ENCODE assay signal across 28 cellular contexts in genomic region chr2:84854835-84855234, GRCh38. TPM values are rescaled to one million over a fixed set of nuclear protein-coding genes. Genes with fewer than 3 reads are reported as not detected.
A peak's percentile ranks its signal among the peaks of the same experiment; 100 is the strongest.
DNase-seq lines count a peak whose midpoint lies in the region; ATAC-seq, FAIRE-seq and TF ChIP-seq lines count a peak whose summit lies in the region.
"Had no signal": no experiment of that assay in that cellular context is flagged by ENCODE, and none has a peak within 500 bp of the region (broad histone marks: within the 10 kb centered on the region; RNA-seq: fewer than 3 reads in every experiment).

No MANE protein-coding gene starts in this region.

- no peak for DNase-seq in T-helper 2 cell treated with Interferon-gamma antibody and Interleukin-4, amounts not matched to agents 5 μg/mL and 100 μg/mL, for 36 hours (ENCODE audit: low spot score)
- DNase-seq in T-helper 2 cell (no peak), kidney (no peak), DMS153 (lab: John Stamatoyannopoulos, UW) (no peak), medulla oblongata (ENCODE audit: extremely low spot score) (no peak)
- DNase-seq in CD4-positive, CD25-positive, alpha-beta regulatory T cell = no peak
- DNase-seq in activated CD8-positive, alpha-beta memory T cell treated with anti-CD3 and anti-CD28 coated beads, Interleukin-2, amount 50 U/mL, for 48 hours = peak; percentile 38
- DNase-seq in effector memory CD4-positive, alpha-beta T cell = no peak
- DNase-seq: 8988T; brain microvascular endothelial cell; COR-L47; DND-41; KBM-7; NCI-H146; NCI-H2171; NCI-H524; NK-92 treated with Interleukin-12 subunit alpha and Interleukin-12 subunit beta, amount 100 ng/mL, for 24 hours; nucleus accumbens; SJCRH30; stimulated activated CD4-positive, alpha-beta T cell treated with anti-CD3 and anti-CD28 coated beads, Interleukin-2, amount 100 ng/mL, for 48 hours; WERI-Rb-1 had no signal

- ATAC-seq in CD4-positive, CD25-positive, alpha-beta regulatory T cell (ENCODE audit: low read depth in 2 of 2) = no peak
- ATAC-seq: gastroesophageal sphincter, Panc1 had no signal

- H3K9me3 Mint-ChIP-seq in T-helper 2 cell treated with Interferon-gamma antibody and Interleukin-4, amounts not matched to agents 5 μg/mL and 100 μg/mL, for 36 hours = peaks cover 24% of the 10 kb centered on the region
- peaks cover 2 to 12% (median 4%) of the 10 kb centered on the region in 7 donors for H3K9me3 Mint-ChIP-seq in CD4-positive, CD25-positive, alpha-beta regulatory T cell

- H3K4me3 Mint-ChIP-seq in T-helper 2 cell treated with Interferon-gamma antibody and Interleukin-4, amounts not matched to agents 5 μg/mL and 100 μg/mL, for 36 hours = peak overlapping the region; percentile 2
- peak overlapping the region; percentile 46 to 87 (median 74) for H3K4me3 Mint-ChIP-seq in CD4-positive, CD25-positive, alpha-beta regulatory T cell

- H3K9ac ChIP-seq in kidney (ENCODE audit: low read length in 2 of 2) = no peak overlapping the region

- H3K4me1 ChIP-seq in CD4-positive, CD25-positive, alpha-beta regulatory T cell (ENCODE audit: control insufficient read depth, insufficient read depth, low read length, poor library complexity, severe bottlenecking) = peaks cover 72% of the 10 kb centered on the region
- H3K4me1 ChIP-seq in effector memory CD4-positive, alpha-beta T cell (ENCODE audit: control insufficient read depth, insufficient read depth, low read length, poor library complexity, severe bottlenecking) = peaks cover 87% of the 10 kb centered on the region
- no peaks in the 10 kb centered on the region for H3K4me1 ChIP-seq in kidney (ENCODE audit: control insufficient read depth in 1 of 2, insufficient read depth in 1 of 2, low read depth in 1 of 2, low read length in 2 of 2)
- H3K4me1 ChIP-seq: adrenal gland, gastroesophageal sphincter, SJCRH30, tibial nerve had no signal

- no peaks in the 10 kb centered on the region for H3K27me3 ChIP-seq in CD4-positive, CD25-positive, alpha-beta regulatory T cell (ENCODE audit: control insufficient read depth, insufficient read depth, low read length)
- H3K27me3 ChIP-seq in effector memory CD4-positive, alpha-beta T cell (replicated peaks; ENCODE audit: control insufficient read depth, insufficient read depth, low read length, poor library complexity, severe bottlenecking) = no peaks in the 10 kb centered on the region
- H3K27me3 ChIP-seq: adrenal gland, brain microvascular endothelial cell, tibial nerve had no signal

- peaks cover 79% of the 10 kb centered on the region for H3K36me3 Mint-ChIP-seq in T-helper 2 cell treated with Interferon-gamma antibody and Interleukin-4, amounts not matched to agents 5 μg/mL and 100 μg/mL, for 36 hours (ENCODE audit: low read depth)
- peaks cover 51% of the 10 kb centered on the region for H3K36me3 Mint-ChIP-seq in CD4-positive, CD25-positive, alpha-beta regulatory T cell

- H3K4me1 Mint-ChIP-seq in T-helper 2 cell treated with Interferon-gamma antibody and Interleukin-4, amounts not matched to agents 5 μg/mL and 100 μg/mL, for 36 hours (ENCODE audit: low read depth) = peaks cover 76% of the 10 kb centered on the region
- H3K4me1 Mint-ChIP-seq in CD4-positive, CD25-positive, alpha-beta regulatory T cell = peaks cover 22 to 93% (median 75%) of the 10 kb centered on the region in 4 donors

- no peaks in the 10 kb centered on the region for H3K27me3 Mint-ChIP-seq in T-helper 2 cell treated with Interferon-gamma antibody and Interleukin-4, amounts not matched to agents 5 μg/mL and 100 μg/mL, for 36 hours (ENCODE audit: low read depth)
- no peaks in the 10 kb centered on the region for H3K27me3 Mint-ChIP-seq in CD4-positive, CD25-positive, alpha-beta regulatory T cell

- peak overlapping the region; percentile 71 for H3K27ac ChIP-seq in CD4-positive, CD25-positive, alpha-beta regulatory T cell (ENCODE audit: insufficient read depth, low read length, poor library complexity, severe bottlenecking)
- peak overlapping the region; percentile 47 for H3K27ac ChIP-seq in effector memory CD4-positive, alpha-beta T cell (ENCODE audit: insufficient read depth, low read length, poor library complexity, severe bottlenecking)
- H3K27ac ChIP-seq in kidney (ENCODE audit: low read depth in 2 of 2, low read length in 2 of 2) = no peak overlapping the region
- H3K27ac ChIP-seq: adrenal gland, brain microvascular endothelial cell, gastroesophageal sphincter, SJCRH30, tibial nerve, WERI-Rb-1 had no signal

- peak overlapping the region; percentile 33 for H3K4me3 ChIP-seq in CD4-positive, CD25-positive, alpha-beta regulatory T cell (ENCODE audit: low read depth, low read length)
- no peak overlapping the region for H3K4me3 ChIP-seq in effector memory CD4-positive, alpha-beta T cell (ENCODE audit: insufficient read depth, low read depth, low read length, poor library complexity, severe bottlenecking)
- H3K4me3 ChIP-seq in kidney (ENCODE audit: low read length in 2 of 2) = no peak overlapping the region
- H3K4me3 ChIP-seq: adrenal gland, gastroesophageal sphincter, lung, SJCRH30, skin epidermis, tibial nerve had no signal

- intact Hi-C loops in kidney (cut with DNase I) = no loop called here

- no peak for FAIRE-seq in kidney (lab: Jason Lieb, UNC)
- FAIRE-seq: GM12891 had no signal

- no peaks in the 10 kb centered on the region for H3K36me3 ChIP-seq in CD4-positive, CD25-positive, alpha-beta regulatory T cell (ENCODE audit: control insufficient read depth, insufficient read depth, low read length)
- H3K36me3 ChIP-seq in effector memory CD4-positive, alpha-beta T cell (ENCODE audit: control insufficient read depth, insufficient read depth, low read length) = peaks cover 9% of the 10 kb centered on the region
- no peaks in the 10 kb centered on the region for H3K36me3 ChIP-seq in kidney (ENCODE audit: control insufficient read depth in 1 of 2, insufficient read depth in 2 of 2, low read length in 2 of 2)
- H3K36me3 ChIP-seq: adrenal gland, brain microvascular endothelial cell, gastroesophageal sphincter, SJCRH30, tibial nerve, WERI-Rb-1 had no signal

- peaks cover 0 to 3% of the 10 kb centered on the region in 2 experiments for H3K9me3 ChIP-seq in CD4-positive, CD25-positive, alpha-beta regulatory T cell (ENCODE audit: control insufficient read depth in 2 of 2, low read length in 2 of 2)
- H3K9me3 ChIP-seq in effector memory CD4-positive, alpha-beta T cell (ENCODE audit: control insufficient read depth, low read length) = no peaks in the 10 kb centered on the region
- no peaks in the 10 kb centered on the region for H3K9me3 ChIP-seq in kidney (ENCODE audit: control insufficient read depth in 1 of 2, low read length in 2 of 2)
- H3K9me3 ChIP-seq: adrenal gland, gastroesophageal sphincter, SJCRH30 had no signal

- TF ChIP-seq CTCF in kidney (IDR thresholded peaks at IDR 0.05; ENCODE audit: borderline replicate concordance, extremely low read depth, insufficient read depth) = no peak

- H3K27ac Mint-ChIP-seq in T-helper 2 cell treated with Interferon-gamma antibody and Interleukin-4, amounts not matched to agents 5 μg/mL and 100 μg/mL, for 36 hours = no peak overlapping the region
- H3K27ac Mint-ChIP-seq in CD4-positive, CD25-positive, alpha-beta regulatory T cell = peak overlapping the region; percentile 88 to 97 (median 92)

RNA-seq across cellular contexts. Expression of gene TRABD2A, which starts 26.0 kb away (rescaled TPM):
- 48.8 TPM for total RNA-seq in CD4-positive, CD25-positive, alpha-beta regulatory T cell
- polyA plus RNA-seq in CD4-positive, CD25-positive, alpha-beta regulatory T cell = 10 to 100 TPM; 32.9 to 41.2 (median 38.7) TPM
- total RNA-seq in kidney = 3.4 TPM
- 2.1 TPM for polyA plus RNA-seq in kidney (ENCODE audit: insufficient read depth, low read depth, low replicate concordance)

RNA-seq across cellular contexts. Expression of gene TMSB10, which starts 50.6 kb away (rescaled TPM):
- 2,468 TPM for total RNA-seq in CD4-positive, CD25-positive, alpha-beta regulatory T cell
- polyA plus RNA-seq in CD4-positive, CD25-positive, alpha-beta regulatory T cell = over 10,000 TPM in 1 of 4 donors, 1,000 to 10,000 TPM in 3; 7,086 to 10,693 (median 8,015) TPM
- 1,610 TPM for total RNA-seq in kidney
- polyA plus RNA-seq in kidney (ENCODE audit: insufficient read depth, low read depth, low replicate concordance) = 2,277 TPM

Comparison
In these comparisons a context has a peak if more than half of its experiments do, and no peak if none do; other contexts are left out.
1. H3K27ac ChIP-seq: peak in CD4-positive, CD25-positive, alpha-beta regulatory T cell (single experiment) and effector memory CD4-positive, alpha-beta T cell (single experiment); none in kidney (0 of 2).
2. RNA of gene TRABD2A, which starts 26.0 kb away (total RNA-seq): 48.8 TPM in CD4-positive, CD25-positive, alpha-beta regulatory T cell (single experiment); 3.4 TPM in kidney (single experiment); every median in the first group is over 10 times any median in the second.